ENCODE assay signal across 8 cellular contexts in the genomic region with DNA sequence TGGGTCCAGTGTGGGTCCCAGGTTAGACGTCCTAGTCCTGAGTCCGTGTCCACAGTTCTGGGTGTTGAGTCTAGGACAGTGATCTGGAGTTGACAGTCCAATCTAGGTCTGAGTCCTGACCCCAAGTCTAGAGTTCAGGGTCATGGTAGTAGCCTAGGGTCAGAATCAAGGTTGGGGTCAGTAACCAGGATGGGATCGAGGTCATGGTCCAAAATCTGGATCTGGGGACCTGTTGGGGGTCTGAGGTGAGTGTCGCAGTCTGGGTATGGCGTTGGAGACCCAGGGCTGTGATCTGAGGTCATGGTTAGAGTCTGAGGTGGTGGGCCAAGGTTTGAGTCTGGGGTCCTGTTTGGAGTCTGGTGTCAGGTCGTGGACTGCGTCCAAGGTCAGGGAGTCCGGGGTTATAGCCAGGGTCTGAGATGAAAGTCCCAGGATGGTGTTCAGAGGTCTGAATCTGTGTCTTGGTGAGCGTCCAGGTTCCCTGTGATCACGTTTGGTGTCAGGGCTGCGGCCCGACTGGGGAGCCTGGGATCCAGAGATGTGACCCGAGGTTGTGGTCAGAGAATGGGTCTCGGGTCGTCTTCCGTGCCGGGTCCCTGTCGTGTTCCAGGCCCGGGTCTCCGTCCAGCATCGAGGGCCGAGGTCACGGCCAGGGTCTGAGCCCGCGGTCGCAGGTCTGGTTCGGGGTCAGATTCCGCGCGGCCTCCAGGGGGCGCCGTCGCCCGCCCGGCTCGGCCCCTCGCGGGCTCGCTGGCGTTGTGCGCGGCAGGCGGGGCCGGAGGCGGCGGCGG. TPM values are rescaled to one million over a fixed set of nuclear protein-coding genes. Genes with fewer than 3 reads are reported as not detected.
A peak's percentile ranks its signal among the peaks of the same experiment; 100 is the strongest.
DNase-seq lines count a peak whose midpoint lies in the region; ATAC-seq and TF ChIP-seq lines count a peak whose summit lies in the region.

No MANE protein-coding gene starts in this region.

- no peaks in the 10 kb centered on the region for H3K27me3 ChIP-seq in muscle layer of colon (ENCODE audit: control insufficient read depth in 1 of 2, insufficient read depth in 2 of 2, low read length in 2 of 2)

- peak overlapping the region; percentile 73 to 92 for H3K27ac Mint-ChIP-seq in stimulated activated naive CD8-positive, alpha-beta T cell treated with anti-CD3 and anti-CD28 coated beads, Interleukin-15, amount 100 ng/mL, for 72 hours

- peaks cover 81% of the 10 kb centered on the region for H3K4me1 Mint-ChIP-seq in stimulated activated naive CD8-positive, alpha-beta T cell treated with anti-CD3 and anti-CD28 coated beads, Interleukin-15, amount 100 ng/mL, for 72 hours

- peak overlapping the region; percentile 38 for H3K4me3 ChIP-seq in epithelial cell of proximal tubule (ENCODE audit: low read depth, low read length)
- H3K4me3 ChIP-seq in muscle layer of colon (ENCODE audit: low read depth in 1 of 2, low read length in 2 of 2): peak overlapping the region; percentile 16 to 21

- peak overlapping the region; percentile 26 for H3K9ac ChIP-seq in muscle layer of colon (ENCODE audit: low read length)

- no peaks in the 10 kb centered on the region for H3K9me3 ChIP-seq in muscle layer of colon (ENCODE audit: low read length)

- H3K27ac ChIP-seq in muscle layer of colon (ENCODE audit: low read depth, low read length): peak overlapping the region; percentile 53

- no peaks in the 10 kb centered on the region for H3K36me3 ChIP-seq in muscle layer of colon (ENCODE audit: insufficient read depth, low read length)

- ATAC-seq in HG02798 (IDR thresholded peaks at IDR 0.05; ENCODE audit: poor library complexity, unreplicated experiment): peak; percentile 68
- ATAC-seq in stimulated activated naive CD8-positive, alpha-beta T cell treated with anti-CD3 and anti-CD28 coated beads, Interleukin-15, amount 100 ng/mL, for 72 hours: peak; percentile 16
- ATAC-seq in HG03460 (IDR thresholded peaks at IDR 0.05; ENCODE audit: unreplicated experiment): no peak

- H3K9me3 Mint-ChIP-seq in stimulated activated naive CD8-positive, alpha-beta T cell treated with anti-CD3 and anti-CD28 coated beads, Interleukin-15, amount 100 ng/mL, for 72 hours: no peaks in the 10 kb centered on the region

- peak; percentile 59 for TF ChIP-seq CTCF in epithelial cell of proximal tubule (conservative IDR thresholded peaks at IDR 0.05; ENCODE audit: low read depth, low read length)

- peaks cover 64% of the 10 kb centered on the region for H3K4me1 ChIP-seq in muscle layer of colon (ENCODE audit: insufficient read depth, low read length)

- DNase-seq in GM03348 (ENCODE audit: low spot score) (peak; percentile 95), NCI-H774 (lab: John Stamatoyannopoulos, UW) (peak; percentile 73), activated T-cell treated with anti-CD3 and anti-CD28 coated beads for 1 hour (ENCODE audit: low read depth) (peak; percentile 68), epithelial cell of proximal tubule (ENCODE audit: low read depth) (no peak)
- peak; percentile 76 to 81 for DNase-seq in stimulated activated naive CD8-positive, alpha-beta T cell treated with anti-CD3 and anti-CD28 coated beads, Interleukin-15, amount 100 ng/mL, for 72 hours

- peak overlapping the region; percentile 86 to 88 for H3K4me3 Mint-ChIP-seq in stimulated activated naive CD8-positive, alpha-beta T cell treated with anti-CD3 and anti-CD28 coated beads, Interleukin-15, amount 100 ng/mL, for 72 hours

- H3K27me3 Mint-ChIP-seq in stimulated activated naive CD8-positive, alpha-beta T cell treated with anti-CD3 and anti-CD28 coated beads, Interleukin-15, amount 100 ng/mL, for 72 hours: peaks cover 6% of the 10 kb centered on the region

RNA-seq across cellular contexts. Expression of gene GRK2, which starts 0.4 kb away (rescaled TPM):
- 46.8 and 66.4 TPM in 2 replicates for total RNA-seq in epithelial cell of proximal tubule

RNA-seq across cellular contexts. Expression of gene ANKRD13D, which starts 23.3 kb away (rescaled TPM):
- total RNA-seq in epithelial cell of proximal tubule: 31.6 and 32.3 TPM in 2 replicates

RNA-seq across cellular contexts. Expression of gene SSH3, which starts 37.5 kb away (rescaled TPM):
- 28.4 and 30.4 TPM in 2 replicates for total RNA-seq in epithelial cell of proximal tubule
